In genomic region chr10:130817046-130817624, GRCh38 we compare ENCODE assay signal across 20 cellular contexts.
DNase-seq lines count a peak whose midpoint lies in the region; TF ChIP-seq lines count a peak whose summit lies in the region.
"Had no signal": no experiment of that assay in that cellular context is flagged by ENCODE, and none has a peak within 500 bp of the region (broad histone marks: within the 10 kb centered on the region; RNA-seq: fewer than 3 reads in every experiment).

No MANE protein-coding gene starts in this region.

- DNase-seq in NB4 (ENCODE audit: low read depth) (peak; percentile 34), globus pallidus (ENCODE audit: low spot score) (peak; percentile 2), mucosa of gallbladder (ENCODE audit: low spot score) (peak; percentile 3), type B pancreatic cell (ENCODE audit: extremely low spot score, unreplicated experiment) (peak; percentile 36), NCI-H2196 treated with DMSO at 0.1 percent for 48 hours (lab: John Stamatoyannopoulos, UW; ENCODE audit: unreplicated experiment) (no peak), immature natural killer cell (no peak), SKM-1 treated with dmso at 0.1 percent for 144 hours (lab: John Stamatoyannopoulos, UW; ENCODE audit: unreplicated experiment) (no peak)
- DNase-seq: Caco-2; CD8-positive, alpha-beta T cell; GDM1; Karpas-422; NCI-H1105; NCI-H1436 treated with DMSO at 0.1 percent for 48 hours; NCI-H187 treated with DMSO at 0.1 percent for 48 hours; NCI-H2107; NCI-H2227 treated with DMSO at 0.1 percent for 48 hours; NCI-H526 treated with DMSO at 0.1 percent for 48 hours; SHP77 had no signal

- no peak overlapping the region for H3K4me3 ChIP-seq in NB4 (ENCODE audit: low read depth, low read length)
- H3K4me3 ChIP-seq: GM12878 had no signal

- H3K27ac Mint-ChIP-seq in type B pancreatic cell, result no peak overlapping the region
- no peak overlapping the region for H3K27ac Mint-ChIP-seq in immature natural killer cell
- H3K27ac Mint-ChIP-seq: B cell; CD8-positive, alpha-beta T cell had no signal

- H3K4me3 Mint-ChIP-seq in type B pancreatic cell (no peak overlapping the region), immature natural killer cell (no peak overlapping the region)
- H3K4me3 Mint-ChIP-seq: B cell; CD8-positive, alpha-beta T cell had no signal

- H3K4me1 Mint-ChIP-seq in type B pancreatic cell (ENCODE audit: unreplicated experiment) (no peaks in the 10 kb centered on the region), immature natural killer cell (no peaks in the 10 kb centered on the region)
- H3K4me1 Mint-ChIP-seq: B cell had no signal

- TF ChIP-seq CTCF in NB4 (IDR thresholded peaks at IDR 0.05; ENCODE audit: low read depth, low read length) (no peak), type B pancreatic cell (conservative IDR thresholded peaks at IDR 0.05) (no peak)

- H3K36me3 Mint-ChIP-seq in type B pancreatic cell, result no peaks in the 10 kb centered on the region
- no peaks in the 10 kb centered on the region for H3K36me3 Mint-ChIP-seq in immature natural killer cell
- H3K36me3 Mint-ChIP-seq: CD8-positive, alpha-beta T cell had no signal

- no peak for TF ChIP-seq POLR2A in NB4 (IDR thresholded peaks at IDR 0.05; ENCODE audit: extremely low read depth, insufficient read length)

- H3K27me3 Mint-ChIP-seq in type B pancreatic cell (peaks cover 4% of the 10 kb centered on the region), immature natural killer cell (ENCODE audit: low read depth in 3 of 3) (peaks cover 2 to 3% (median 3%) of the 10 kb centered on the region in 3 donors)
- H3K27me3 Mint-ChIP-seq: B cell had no signal

- H3K9me3 Mint-ChIP-seq in type B pancreatic cell, result no peaks in the 10 kb centered on the region
- peaks cover 0 to 2% (median 0%) of the 10 kb centered on the region in 6 donors for H3K9me3 Mint-ChIP-seq in immature natural killer cell
- H3K9me3 Mint-ChIP-seq: CD8-positive, alpha-beta T cell had no signal

Comparison
In these comparisons a context has a peak if more than half of its experiments do, and no peak if none do; other contexts are left out.
1. DNase-seq: peak in NB4 (single experiment), globus pallidus (single experiment), mucosa of gallbladder (single experiment) and type B pancreatic cell (single experiment); none in NCI-H2196 treated with DMSO at 0.1 percent for 48 hours (single experiment), immature natural killer cell (0 of 3) and SKM-1 treated with dmso at 0.1 percent for 144 hours (single experiment).